Comparison of ENCODE assay signal across 7 cellular contexts in the genomic region with DNA sequence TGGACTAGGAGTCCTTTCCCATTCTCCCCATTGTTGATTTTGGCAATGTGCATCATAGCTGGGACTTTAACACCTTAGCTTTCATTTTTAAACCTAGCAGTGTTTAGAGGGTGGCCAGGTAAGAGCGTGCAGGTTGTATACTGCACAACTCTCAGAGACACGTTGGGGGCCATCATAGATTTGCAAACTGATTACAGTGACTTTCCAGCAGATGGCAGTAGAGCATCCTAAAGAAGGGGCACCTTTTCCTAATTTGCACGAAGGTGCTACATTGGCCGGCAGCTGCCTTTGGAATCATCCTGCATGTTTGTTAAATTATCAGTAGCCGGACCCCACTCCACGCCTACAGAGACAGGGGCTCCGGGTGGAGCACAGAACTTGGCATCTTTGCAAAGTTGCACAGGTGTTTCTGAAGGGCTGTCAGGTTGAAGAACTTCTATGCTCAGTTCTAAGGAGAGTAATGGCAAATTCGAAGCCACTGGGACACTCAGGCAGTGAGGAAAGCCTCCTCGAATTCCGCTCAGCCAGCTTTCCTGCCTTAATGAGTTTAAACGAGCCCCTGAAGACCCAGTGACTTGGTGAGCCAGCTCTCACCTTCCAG. TPM values are rescaled to one million over a fixed set of nuclear protein-coding genes. Genes with fewer than 3 reads are reported as not detected.
DNase-seq lines count a peak whose midpoint lies in the region; ATAC-seq, FAIRE-seq and TF ChIP-seq lines count a peak whose summit lies in the region.

No MANE protein-coding gene starts in this region.

- WGBS in GM12878 (ENCODE audit: insufficient coverage, insufficient replicate concordance, low lambda C conversion rate, missing lambda C conversion rate) = 4% methylated on average over 11 of the region's 11 CpGs
- 0 to 16% methylated on average over 2 to 11 of the region's 11 CpGs for WGBS in transverse colon (ENCODE audit: low coverage in 1 of 2), 2 donors

- POLR2A ChIA-PET in HEK293T (lab: Yijun Ruan, JAX) (no interaction called here), GM12878 (lab: Charles Lee) (no interaction called here)

- intact Hi-C loops in GM12878 (cut with micrococcal nuclease; ENCODE audit: unreplicated experiment) = loop anchor here (1.0 kb wide), 1 partner anchor 109 kb away; no protein-coding TSS in a partner anchor
- intact Hi-C loops in transverse colon (cut with DNase I; ENCODE audit: low total_unique reads) = no loop called here

- no peak for TF ChIP-seq EP300 in GM12878 (IDR thresholded peaks at IDR 0.05; ENCODE audit: borderline replicate concordance in 1 of 2, control insufficient read depth in 1 of 2, low read depth in 2 of 2, low read length in 2 of 2)
- TF ChIP-seq EP300 in transverse colon (IDR thresholded peaks at IDR 0.05; ENCODE audit: low read depth) = no peak

- H3K4me1 ChIP-seq in GM12878 (ENCODE audit: control insufficient read depth, insufficient read depth, low read length) (no peaks in the 10 kb centered on the region), transverse colon (no peaks in the 10 kb centered on the region)

- TF ChIP-seq RAD21 in GM12878 (IDR thresholded peaks at IDR 0.05; ENCODE audit: insufficient read depth, low read depth, low read length) = peak; percentile 67

- ATAC-seq in GM12878 = peak; percentile 76

- no peak overlapping the region for H3K9ac ChIP-seq in GM12878 (ENCODE audit: control insufficient read depth, insufficient read depth, low read length)

- BruUV-seq in GM12878 (replicated peaks; lab: Mats Ljungman, UMichigan) = no TSS peak

- no peaks in the 10 kb centered on the region for H3K79me2 ChIP-seq in GM12878 (ENCODE audit: control insufficient read depth, insufficient read depth, low read length)

- peak; percentile 90 for FAIRE-seq in GM12878 (lab: Jason Lieb, UNC)

- RAD21 ChIA-PET in GM12878 (lab: Charles Lee; ENCODE audit: unreplicated experiment) = interaction anchor here (1.0 to 3.5 kb wide), 4 partner anchors 110 to 119 kb away, joined by 3 to 26 read pairs (median 3); no protein-coding TSS in a partner anchor

- DNase-seq in DMS 273 treated with DMSO at 0.1 percent for 48 hours (lab: John Stamatoyannopoulos, UW) (peak; percentile 11), HEK293T (ENCODE audit: extremely low spot score) (peak; percentile 82), NOMO-1 treated with dmso at 0.1 percent for 144 hours (lab: John Stamatoyannopoulos, UW; ENCODE audit: unreplicated experiment) (peak; percentile 1), GM12878 (ENCODE audit: low read depth, low spot score) (no peak), kidney epithelial cell (ENCODE audit: low read depth) (no peak), transverse colon (no peak), T-helper 9 cell (no peak)

- no peak overlapping the region for H3K4me2 ChIP-seq in GM12878 (ENCODE audit: control insufficient read depth, insufficient read depth)

- H3K4me3 ChIP-seq in GM12878 (no peak overlapping the region), kidney epithelial cell (ENCODE audit: low read depth, low read length) (no peak overlapping the region), transverse colon (no peak overlapping the region)

- SMC1A ChIA-PET in GM12878 (lab: Charles Lee; ENCODE audit: uncharacterized antibody, unreplicated experiment) = interaction anchor here (0.8 to 3.5 kb wide), 3 partner anchors 10 to 113 kb away, joined by 4 to 34 read pairs (median 4); no protein-coding TSS in a partner anchor

- no peaks in the 10 kb centered on the region for H3K36me3 ChIP-seq in GM12878 (ENCODE audit: control insufficient read depth in 2 of 2, insufficient read depth in 2 of 2, low read length in 1 of 2)
- H3K36me3 ChIP-seq in kidney epithelial cell (ENCODE audit: control insufficient read depth, insufficient read depth, low read length) = no peaks in the 10 kb centered on the region
- H3K36me3 ChIP-seq in transverse colon = no peaks in the 10 kb centered on the region

- TF ChIP-seq CTCF in GM12878 (IDR thresholded peaks at IDR 0.05 in 2 of 3, conservative IDR thresholded peaks at IDR 0.05 in 1 of 3; ENCODE audit: control insufficient read depth in 2 of 3, extremely low read depth in 1 of 3, insufficient read depth in 1 of 3, low read depth in 3 of 3, low read length in 3 of 3) = peak; percentile 65 to 75 (median 74)
- peak; percentile 75 for TF ChIP-seq CTCF in kidney epithelial cell (IDR thresholded peaks at IDR 0.05; ENCODE audit: insufficient read depth, low read length, poor library complexity, severe bottlenecking)
- peak; percentile 58 to 73 (median 66) for TF ChIP-seq CTCF in transverse colon (IDR thresholded peaks at IDR 0.05)

- CTCF ChIA-PET in HEK293T (lab: Yijun Ruan, JAX) = interaction anchor here (0.6 to 2.1 kb wide), 9 partner anchors 11 to 118 kb away, joined by 3 to 7 read pairs (median 3); no protein-coding TSS in a partner anchor
- CTCF ChIA-PET in GM12878 (lab: Yijun Ruan, JAX) = interaction anchor here (0.7 to 4.0 kb wide), 11 partner anchors 11 to 861 kb away, joined by 3 to 80 read pairs (median 5); no protein-coding TSS in a partner anchor

- H3K27ac ChIP-seq in GM12878 (ENCODE audit: control insufficient read depth, insufficient read depth) (no peak overlapping the region), transverse colon (no peak overlapping the region)

- no peak for TF ChIP-seq POLR2A in GM12878 (IDR thresholded peaks at IDR 0.05; ENCODE audit: low read depth, low read length)
- no peak for TF ChIP-seq POLR2A in transverse colon (IDR thresholded peaks at IDR 0.05)

- H2AFZ ChIP-seq in GM12878 (ENCODE audit: control insufficient read depth, low read depth, low read length) = no peak overlapping the region

- H3K9me3 ChIP-seq in GM12878 (replicated peaks; ENCODE audit: control insufficient read depth, insufficient read depth, low read length) = no peaks in the 10 kb centered on the region
- H3K9me3 ChIP-seq in transverse colon = no peaks in the 10 kb centered on the region

- no peaks in the 10 kb centered on the region; a peak in 1 of 4 replicates for H3K27me3 ChIP-seq in GM12878 (replicated peaks in 1 of 2; ENCODE audit: control insufficient read depth in 2 of 2, insufficient read depth in 2 of 2, low read length in 1 of 2)
- H3K27me3 ChIP-seq in kidney epithelial cell (ENCODE audit: control insufficient read depth, insufficient read depth, low read length) = peaks cover 3% of the 10 kb centered on the region
- H3K27me3 ChIP-seq in transverse colon = no peaks in the 10 kb centered on the region

- H4K20me1 ChIP-seq in GM12878 (ENCODE audit: control insufficient read depth, insufficient read depth) = no peaks in the 10 kb centered on the region

- in situ Hi-C loops in GM12878 (cut with MboI) = no loop called here
- in situ Hi-C loops in transverse colon (cut with MboI; ENCODE audit: low pct_ligation_motif_present in 1 of 4, low pct_unique_long_range_greater_than_20kb in 1 of 4, low sequenced_read_pairs in 3 of 4) = no loop called here

TF ChIP-seq in HEK293T, 16 proteins besides CTCF, POLR2A, EP300 and RAD21 (continues in another document):
- no peak for TF ChIP-seq LEF1 (IDR thresholded peaks at IDR 0.05; ENCODE audit: borderline replicate concordance)
- no peak for TF ChIP-seq FOXA1 (IDR thresholded peaks at IDR 0.05)
- no peak for TF ChIP-seq SP1 (IDR thresholded peaks at IDR 0.05)
- no peak for TF ChIP-seq L3MBTL2 (conservative IDR thresholded peaks at IDR 0.05)
- TF ChIP-seq CTBP1 (IDR thresholded peaks at IDR 0.05; ENCODE audit: borderline replicate concordance) = no peak

RNA-seq across cellular contexts. Expression of a gene that starts 7.7 kb away (rescaled TPM):
- total RNA-seq in GM12878 (2013; cell fraction: nucleolus; rRNA removed) = not detected in 2 replicates
- total RNA-seq in GM12878 (2014; rRNA removed) = not detected in 2 replicates
- not detected in 2 replicates for total RNA-seq in GM12878 (2014; rRNA removed; fragmentation: Illumina TruSeq; extraction: Trizol)
- total RNA-seq in GM12878 (2021) = not detected in 2 replicates
- polyA plus RNA-seq in GM12878 (2011; ENCODE audit: low read depth) = not detected
- polyA plus RNA-seq in GM12878 (2011; rRNA removed) = not detected in 2 replicates
- polyA plus RNA-seq in GM12878 (2011; cell fraction: cytosol; rRNA removed) = 0.08 TPM in 1 of 2 replicates, not detected in the other
- polyA plus RNA-seq in GM12878 (2011; cell fraction: nucleus; rRNA removed) = not detected in 2 replicates
- polyA plus RNA-seq in GM12878 (2012) = not detected in 2 replicates
- not detected in 2 replicates for polyA plus RNA-seq in GM12878 (2014; fragmentation: Illumina TruSeq; extraction: Trizol)
- not detected for polyA plus RNA-seq in GM12878 (2014; fragmentation: Nextera tagmentation; extraction: Ambion mirVana)
- polyA plus RNA-seq in GM12878 (2014; rRNA removed) = not detected in 2 replicates
- polyA plus RNA-seq in GM12878 (2016; fragmentation: Nextera tagmentation; extraction: Ambion mirVana) = not detected
- polyA minus RNA-seq in GM12878 (2011; rRNA and poly(A)+ RNA removed) = not detected in 2 replicates
- not detected in 2 replicates for polyA minus RNA-seq in GM12878 (2011; cell fraction: cytosol; rRNA and poly(A)+ RNA removed)
- polyA minus RNA-seq in GM12878 (2011; cell fraction: nucleus; rRNA and poly(A)+ RNA removed) = not detected in 2 replicates
- not detected in 2 replicates for total RNA-seq in kidney epithelial cell
- not detected for total RNA-seq in transverse colon

RNA-seq across cellular contexts. Expression of a gene that starts 13.7 kb away (rescaled TPM):
- 0.48 and 0.83 TPM in 2 replicates for total RNA-seq in GM12878 (2013; cell fraction: nucleolus; rRNA removed)
- total RNA-seq in GM12878 (2014; rRNA removed) (0.16 and 0.28 TPM in 2 replicates), GM12878 (2014; rRNA removed; fragmentation: Illumina TruSeq; extraction: Trizol) (0.18 TPM in 2 replicates), GM12878 (2021) (0.53 and 0.82 TPM in 2 replicates), kidney epithelial cell (32.3 and 35.6 TPM in 2 replicates), transverse colon (100 to 1,000 TPM in 3 of 4 donors, 10 to 100 TPM in 1; 83.1 to 162 (median 105) TPM)
- 0.14 TPM for polyA plus RNA-seq in GM12878 (2011; ENCODE audit: low read depth)
- polyA plus RNA-seq in GM12878 (2011; rRNA removed) (2.2 and 2.7 TPM in 2 replicates), GM12878 (2014; fragmentation: Illumina TruSeq; extraction: Trizol) (0.49 and 0.57 TPM in 2 replicates), GM12878 (2014; fragmentation: Nextera tagmentation; extraction: Ambion mirVana) (under 1 TPM; 0.05 TPM), GM12878 (2014; rRNA removed) (0.29 and 0.38 TPM in 2 replicates), GM12878 (2016; fragmentation: Nextera tagmentation; extraction: Ambion mirVana) (under 1 TPM; 0.28 to 0.48 TPM)
- 1.9 and 2.1 TPM in 2 replicates for polyA plus RNA-seq in GM12878 (2011; cell fraction: cytosol; rRNA removed)
- 1.1 and 1.6 TPM in 2 replicates for polyA plus RNA-seq in GM12878 (2011; cell fraction: nucleus; rRNA removed)
- 0.09 and 0.21 TPM in 2 replicates for polyA plus RNA-seq in GM12878 (2012)
- polyA minus RNA-seq in GM12878 (2011; rRNA and poly(A)+ RNA removed) = 2.5 and 2.6 TPM in 2 replicates
- polyA minus RNA-seq in GM12878 (2011; cell fraction: cytosol; rRNA and poly(A)+ RNA removed) = 0.80 and 1.8 TPM in 2 replicates
- 1.2 and 2.4 TPM in 2 replicates for polyA minus RNA-seq in GM12878 (2011; cell fraction: nucleus; rRNA and poly(A)+ RNA removed)

Comparison
In these comparisons a context has a peak if more than half of its experiments do, and no peak if none do; other contexts are left out.
1. DNase-seq: peak in DMS 273 treated with DMSO at 0.1 percent for 48 hours (single experiment), HEK293T (single experiment) and NOMO-1 treated with dmso at 0.1 percent for 144 hours (single experiment); none in GM12878 (single experiment), kidney epithelial cell (single experiment), transverse colon (single experiment) and T-helper 9 cell (single experiment).
2. RNA of a gene that starts 13.7 kb away (total RNA-seq): 83.1 to 162 TPM in transverse colon and 32.3 to 35.6 TPM in kidney epithelial cell; 0.16 to 0.83 TPM in GM12878; every median in the first group is over 10 times any median in the second.
3. Peak in every context shown above with its lines, with median percentiles within 50 percentile points of each other: CTCF ChIP-seq.